14 cellular contexts compared by ENCODE assay signal in the genomic region with DNA sequence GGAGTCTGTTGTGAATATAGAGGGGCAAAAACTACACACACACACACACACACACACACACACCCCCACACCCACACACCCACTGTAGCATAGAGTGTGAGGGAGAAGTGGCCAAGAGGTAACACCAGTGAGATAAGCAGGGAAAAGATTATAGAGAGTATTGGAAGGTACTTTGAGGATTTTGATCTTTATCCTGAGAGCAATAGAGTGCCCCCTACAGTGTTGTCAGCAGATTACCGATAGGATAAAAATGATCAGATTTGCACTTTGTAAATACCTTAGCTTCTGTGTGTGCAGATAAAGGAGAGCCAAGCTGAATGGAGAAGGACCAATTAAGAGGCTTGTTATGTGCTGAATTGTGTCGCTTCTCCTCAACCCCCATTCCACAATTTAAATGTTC. TPM values are rescaled to one million over a fixed set of nuclear protein-coding genes. Genes with fewer than 3 reads are reported as not detected.
DNase-seq lines count a peak whose midpoint lies in the region; ATAC-seq, FAIRE-seq and TF ChIP-seq lines count a peak whose summit lies in the region.
"Had no signal": no experiment of that assay in that cellular context is flagged by ENCODE, and none has a peak within 500 bp of the region (broad histone marks: within the 10 kb centered on the region; RNA-seq: fewer than 3 reads in every experiment).

No MANE protein-coding gene starts in this region.

- H3K79me2 ChIP-seq in SK-N-SH (ENCODE audit: insufficient read depth) (peaks cover 21% of the 10 kb centered on the region), keratinocyte (ENCODE audit: control insufficient read depth, insufficient read depth, low read length) (peaks cover 3% of the 10 kb centered on the region)

- H3K4me1 ChIP-seq in BE2C, result no peaks in the 10 kb centered on the region
- H3K4me1 ChIP-seq in SK-N-SH (ENCODE audit: control insufficient read depth in 1 of 2, insufficient read depth in 2 of 2, low read depth in 1 of 2, low read length in 1 of 2), result no peaks in the 10 kb centered on the region; a peak in 3 of 4 replicates
- no peaks in the 10 kb centered on the region for H3K4me1 ChIP-seq in keratinocyte (ENCODE audit: control insufficient read depth, extremely low read depth, insufficient read depth, low read length)
- H3K4me1 ChIP-seq: lower lobe of right lung, psoas muscle had no signal

- TF ChIP-seq CTCF in BE2C (IDR thresholded peaks at IDR 0.05; ENCODE audit: low read depth, low read length), result peak; percentile 15; the same call in 1 of the 2 replicates
- peak; percentile 35; the same call in 1 of the 2 replicates for TF ChIP-seq CTCF in SK-N-SH (IDR thresholded peaks at IDR 0.05)
- peak in 2 of 3 experiments; percentile 29 to 30 for TF ChIP-seq CTCF in keratinocyte (optimal IDR thresholded peaks at IDR 0.05 in 1 of 3, IDR thresholded peaks at IDR 0.05 in 1 of 3, conservative IDR thresholded peaks at IDR 0.05 in 1 of 3; ENCODE audit: extremely low read depth in 1 of 3, insufficient read depth in 2 of 3, low read length in 3 of 3)

- 84% methylated on average over 2 of the region's 2 CpGs for WGBS in SK-N-SH (ENCODE audit: low lambda C conversion rate)

- no peak for DNase-seq in BE2C
- no peak for DNase-seq in GM19239 (ENCODE audit: insufficient read length, low spot score)
- DNase-seq in SK-N-SH, result no peak
- no peak for DNase-seq in keratinocyte (ENCODE audit: low read depth, low spot score)
- DNase-seq in HuH-7.5 (ENCODE audit: low spot score), result no peak
- no peak for DNase-seq in NCI-H1694 (lab: John Stamatoyannopoulos, UW)
- DNase-seq: activated CD4-positive, CD25-positive, alpha-beta regulatory T cell; activated effector memory CD4-positive, alpha-beta T cell treated with anti-CD3 and anti-CD28 coated beads, Interleukin-2, amount 50 U/mL, for 16 hours; cerebellar nuclear complex; lower lobe of right lung; psoas muscle; SIG-M5 had no signal

- H4K20me1 ChIP-seq in SK-N-SH (ENCODE audit: insufficient read depth), result no peaks in the 10 kb centered on the region
- no peaks in the 10 kb centered on the region for H4K20me1 ChIP-seq in keratinocyte (ENCODE audit: control insufficient read depth, extremely low read depth, insufficient read depth, low read length)

- TF ChIP-seq EP300 in SK-N-SH (IDR thresholded peaks at IDR 0.05; ENCODE audit: borderline replicate concordance in 1 of 2, low read depth in 1 of 2, low read length in 1 of 2), result no peak

- H3K27ac ChIP-seq in SK-N-SH (ENCODE audit: low read depth in 2 of 2, low read length in 1 of 2) (no peak overlapping the region), keratinocyte (ENCODE audit: control insufficient read depth, insufficient read depth, low read length) (no peak overlapping the region)
- H3K27ac ChIP-seq: lower lobe of right lung, psoas muscle had no signal

- peak; percentile 28 for FAIRE-seq in GM19239 (lab: Jason Lieb, UNC)
- FAIRE-seq in keratinocyte (lab: Jason Lieb, UNC), result no peak

- no peak overlapping the region for H2AFZ ChIP-seq in SK-N-SH (ENCODE audit: low read depth)
- H2AFZ ChIP-seq in keratinocyte (ENCODE audit: control insufficient read depth, low read length), result no peak overlapping the region

- H3K27me3 ChIP-seq in BE2C (no peaks in the 10 kb centered on the region), SK-N-SH (ENCODE audit: insufficient read depth) (no peaks in the 10 kb centered on the region), keratinocyte (ENCODE audit: control insufficient read depth, extremely low read depth, insufficient read depth, low read length) (no peaks in the 10 kb centered on the region)

- dilution Hi-C loops in keratinocyte (cut with MboI; ENCODE audit: extremely low pct_ligation_motif_present, low sequenced_read_pairs), result no loop called here

- H3K9ac ChIP-seq in SK-N-SH (no peak overlapping the region), keratinocyte (ENCODE audit: control insufficient read depth, extremely low read depth, insufficient read depth, low read length) (no peak overlapping the region)

- no peak; the same call in 1 of the 2 replicates for TF ChIP-seq RAD21 in SK-N-SH (IDR thresholded peaks at IDR 0.05; ENCODE audit: low read length)

- CTCF ChIA-PET in SK-N-SH (lab: Yijun Ruan, JAX), result interaction anchor here (0.6 to 1.9 kb wide), 3 partner anchors 8 to 310 kb away, joined by 3 to 7 read pairs (median 7); no protein-coding TSS in a partner anchor

- POLR2A ChIA-PET in SK-N-SH (lab: Yijun Ruan, JAX), result interaction anchor here (0.7 kb wide), 1 partner anchor 19 kb away, joined by 3 read pairs; no protein-coding TSS in a partner anchor

- no peaks in the 10 kb centered on the region for H3F3A ChIP-seq in SK-N-SH (replicated peaks; ENCODE audit: insufficient read depth)

- peaks cover 3% of the 10 kb centered on the region; the same call in 1 of the 2 replicates for H3K36me3 ChIP-seq in BE2C
- H3K36me3 ChIP-seq in SK-N-SH (replicated peaks in 1 of 2; ENCODE audit: control insufficient read depth in 1 of 2, insufficient read depth in 2 of 2, low read length in 1 of 2), result peaks cover 10 to 19% of the 10 kb centered on the region in 2 experiments
- H3K36me3 ChIP-seq in keratinocyte (ENCODE audit: control insufficient read depth in 2 of 2, extremely low read depth in 1 of 2, insufficient read depth in 2 of 2, low read length in 2 of 2), result peaks cover 0 to 2% of the 10 kb centered on the region in 2 experiments
- H3K36me3 ChIP-seq: lower lobe of right lung had no signal

- H3K4me3 ChIP-seq in BE2C (ENCODE audit: low read depth, low read length), result no peak overlapping the region
- H3K4me3 ChIP-seq in SK-N-SH (ENCODE audit: low read depth in 2 of 2, low read length in 1 of 2), result no peak overlapping the region
- no peak overlapping the region for H3K4me3 ChIP-seq in keratinocyte (ENCODE audit: control insufficient read depth in 2 of 3, extremely low read depth in 1 of 3, insufficient read depth in 2 of 3, low read depth in 1 of 3, low read length in 3 of 3)
- H3K4me3 ChIP-seq: lower lobe of right lung, psoas muscle had no signal

- no peaks in the 10 kb centered on the region for H3K9me2 ChIP-seq in SK-N-SH

- H3K9me3 ChIP-seq in BE2C (no peaks in the 10 kb centered on the region), SK-N-SH (no peaks in the 10 kb centered on the region), keratinocyte (ENCODE audit: control insufficient read depth, low read depth, low read length) (no peaks in the 10 kb centered on the region)
- H3K9me3 ChIP-seq: lower lobe of right lung, psoas muscle had no signal

- H3K9me1 ChIP-seq in keratinocyte (ENCODE audit: control insufficient read depth, extremely low read depth, insufficient read depth, low read length), result peaks cover 2% of the 10 kb centered on the region

- ATAC-seq in HG03565 (IDR thresholded peaks at IDR 0.05; ENCODE audit: unreplicated experiment) (no peak), GM19467 (IDR thresholded peaks at IDR 0.05; ENCODE audit: unreplicated experiment) (no peak)
- ATAC-seq: lower lobe of right lung, psoas muscle had no signal

- H3K4me2 ChIP-seq in SK-N-SH (no peak overlapping the region), keratinocyte (ENCODE audit: control insufficient read depth, extremely low read depth, insufficient read depth, low read depth, low read length) (no peak overlapping the region)

TF ChIP-seq in SK-N-SH, 30 proteins besides CTCF, POLR2A, EP300 and RAD21:
- no peak for TF ChIP-seq RXRA (IDR thresholded peaks at IDR 0.05; ENCODE audit: borderline replicate concordance, low read depth)
- TF ChIP-seq MEF2A (IDR thresholded peaks at IDR 0.05; ENCODE audit: borderline replicate concordance, low read depth), result no peak
- no peak for TF ChIP-seq NFIC (IDR thresholded peaks at IDR 0.05; ENCODE audit: borderline replicate concordance)
- TF ChIP-seq GATA2 (CRISPR knock-in tag; IDR thresholded peaks at IDR 0.05), result no peak
- TF ChIP-seq EZH2phosphoT487 (IDR thresholded peaks at IDR 0.05; ENCODE audit: borderline replicate concordance, low read depth), result no peak
- no peak for TF ChIP-seq JUND (IDR thresholded peaks at IDR 0.05)
- TF ChIP-seq TCF12 (IDR thresholded peaks at IDR 0.05), result no peak
- no peak for TF ChIP-seq FOXM1 (IDR thresholded peaks at IDR 0.05; ENCODE audit: low read depth)
- TF ChIP-seq, protein P1, sequence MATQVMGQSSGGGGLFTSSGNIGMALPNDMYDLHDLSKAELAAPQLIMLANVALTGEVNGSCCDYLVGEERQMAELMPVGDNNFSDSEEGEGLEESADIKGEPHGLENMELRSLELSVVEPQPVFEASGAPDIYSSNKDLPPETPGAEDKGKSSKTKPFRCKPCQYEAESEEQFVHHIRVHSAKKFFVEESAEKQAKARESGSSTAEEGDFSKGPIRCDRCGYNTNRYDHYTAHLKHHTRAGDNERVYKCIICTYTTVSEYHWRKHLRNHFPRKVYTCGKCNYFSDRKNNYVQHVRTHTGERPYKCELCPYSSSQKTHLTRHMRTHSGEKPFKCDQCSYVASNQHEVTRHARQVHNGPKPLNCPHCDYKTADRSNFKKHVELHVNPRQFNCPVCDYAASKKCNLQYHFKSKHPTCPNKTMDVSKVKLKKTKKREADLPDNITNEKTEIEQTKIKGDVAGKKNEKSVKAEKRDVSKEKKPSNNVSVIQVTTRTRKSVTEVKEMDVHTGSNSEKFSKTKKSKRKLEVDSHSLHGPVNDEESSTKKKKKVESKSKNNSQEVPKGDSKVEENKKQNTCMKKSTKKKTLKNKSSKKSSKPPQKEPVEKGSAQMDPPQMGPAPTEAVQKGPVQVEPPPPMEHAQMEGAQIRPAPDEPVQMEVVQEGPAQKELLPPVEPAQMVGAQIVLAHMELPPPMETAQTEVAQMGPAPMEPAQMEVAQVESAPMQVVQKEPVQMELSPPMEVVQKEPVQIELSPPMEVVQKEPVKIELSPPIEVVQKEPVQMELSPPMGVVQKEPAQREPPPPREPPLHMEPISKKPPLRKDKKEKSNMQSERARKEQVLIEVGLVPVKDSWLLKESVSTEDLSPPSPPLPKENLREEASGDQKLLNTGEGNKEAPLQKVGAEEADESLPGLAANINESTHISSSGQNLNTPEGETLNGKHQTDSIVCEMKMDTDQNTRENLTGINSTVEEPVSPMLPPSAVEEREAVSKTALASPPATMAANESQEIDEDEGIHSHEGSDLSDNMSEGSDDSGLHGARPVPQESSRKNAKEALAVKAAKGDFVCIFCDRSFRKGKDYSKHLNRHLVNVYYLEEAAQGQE (IDR thresholded peaks at IDR 0.05; ENCODE audit: low read depth, low read length), result no peak
TF ChIP-seq in SK-N-SH: peak in this region for 0.

RNA-seq across cellular contexts. Expression of a gene that starts 32.3 kb away (rescaled TPM):
- 9.9 TPM for polyA plus RNA-seq in BE2C (2012; ENCODE audit: insufficient read depth, insufficient read length, low read depth)
- polyA plus RNA-seq in SK-N-SH (2012; rRNA removed) (10.0 and 13.8 TPM in 2 replicates), keratinocyte (11.2 to 18.4 TPM (median 15.4 TPM) in 3 replicates)
- polyA plus RNA-seq in SK-N-SH (2012; cell fraction: cytosol; rRNA removed), result 13.5 and 16.0 TPM in 2 replicates
- 13.2 and 21.1 TPM in 2 replicates for polyA plus RNA-seq in SK-N-SH (2012; cell fraction: nucleus; rRNA removed)
- 7.9 TPM for polyA plus RNA-seq in keratinocyte (2011; ENCODE audit: low read depth)
- 7.7 and 12.3 TPM in 2 replicates for polyA plus RNA-seq in keratinocyte (2011; cell fraction: cytosol; rRNA removed)
- 18.0 and 22.2 TPM in 2 replicates for polyA plus RNA-seq in keratinocyte (2011; cell fraction: nucleus; rRNA removed)
- 7.3 and 12.1 TPM in 2 replicates for polyA plus RNA-seq in keratinocyte (2012; ENCODE audit: low replicate concordance)
- 7.1 to 48.2 TPM (median 24.1 TPM) in 3 replicates for polyA minus RNA-seq in keratinocyte
- polyA minus RNA-seq in keratinocyte (2011; cell fraction: cytosol; rRNA and poly(A)+ RNA removed), result 20.9 TPM
- 33.1 and 87.5 TPM in 2 replicates for polyA minus RNA-seq in keratinocyte (2011; cell fraction: nucleus; rRNA and poly(A)+ RNA removed)
